Comparison of ENCODE assay signal across 2 cellular contexts in the genomic region with DNA sequence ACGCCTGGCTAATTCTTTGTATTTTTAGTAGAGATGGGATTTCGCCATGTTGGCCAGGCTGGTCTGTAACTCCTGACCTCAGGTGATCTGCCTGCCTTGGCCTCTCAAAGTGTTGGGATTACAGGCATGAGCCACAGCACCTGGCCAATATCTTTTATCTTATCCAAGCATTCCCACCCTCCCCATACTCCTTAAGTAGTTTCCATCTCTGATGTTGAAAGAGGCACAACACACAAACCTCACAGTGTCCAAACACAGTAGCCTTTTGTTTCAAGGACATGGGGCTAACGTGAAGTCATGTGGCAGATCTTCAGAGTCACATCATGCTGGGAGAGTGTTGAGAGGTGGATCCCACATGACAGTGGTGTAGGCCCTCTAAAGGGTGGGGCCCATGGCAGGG. TPM values are rescaled to one million over a fixed set of nuclear protein-coding genes. Genes with fewer than 3 reads are reported as not detected.
"Had no signal": no experiment of that assay in that cellular context is flagged by ENCODE, and none has a peak within 500 bp of the region (broad histone marks: within the 10 kb centered on the region; RNA-seq: fewer than 3 reads in every experiment).

No MANE protein-coding gene starts in this region.

RNA-seq across cellular contexts. Expression of a gene that starts 10.8 kb away (rescaled TPM):
- total RNA-seq: esophagus mucosa, gastrocnemius medialis had no signal
